ENCODE assay signal across 12 cellular contexts in genomic region chr2:146228659-146229058, GRCh38.
A peak's percentile ranks its signal among the peaks of the same experiment; 100 is the strongest.
DNase-seq lines count a peak whose midpoint lies in the region; ATAC-seq and TF ChIP-seq lines count a peak whose summit lies in the region.
"Had no signal": no experiment of that assay in that cellular context is flagged by ENCODE, and none has a peak within 500 bp of the region (broad histone marks: within the 10 kb centered on the region; RNA-seq: fewer than 3 reads in every experiment).

No MANE protein-coding gene starts in this region.

- peak; percentile 64 for ATAC-seq in GM19035 (IDR thresholded peaks at IDR 0.05; ENCODE audit: unreplicated experiment)
- ATAC-seq in HG02798 (IDR thresholded peaks at IDR 0.05; ENCODE audit: poor library complexity, unreplicated experiment), result peak; percentile 62
- peak; percentile 49 for ATAC-seq in HG03521 (IDR thresholded peaks at IDR 0.05; ENCODE audit: unreplicated experiment)
- ATAC-seq in GM21825 (IDR thresholded peaks at IDR 0.05; ENCODE audit: unreplicated experiment), result no peak

- no peaks in the 10 kb centered on the region for H3K9me3 ChIP-seq in osteoblast (ENCODE audit: low read depth, low read length)
- no peaks in the 10 kb centered on the region for H3K9me3 ChIP-seq in tibial nerve
- no peaks in the 10 kb centered on the region for H3K9me3 ChIP-seq in Caco-2

- no TSS peak for BruUV-seq in Caco-2 (replicated peaks; lab: Mats Ljungman, UMichigan)

- no peaks in the 10 kb centered on the region for H3K9me3 Mint-ChIP-seq in Caco-2 (ENCODE audit: unreplicated experiment)
- H3K9me3 Mint-ChIP-seq: T-helper 1 cell treated with Interleukin-12 subunit alpha and Interleukin-12 subunit beta and Interleukin-4 antibody, amounts not matched to agents 30 μg/mL and 1 μg/mL, for 36 hours had no signal

- TF ChIP-seq CTCF in osteoblast (IDR thresholded peaks at IDR 0.05; ENCODE audit: extremely low read depth, low read depth, low read length), result no peak
- TF ChIP-seq CTCF in tibial nerve (IDR thresholded peaks at IDR 0.05), result no peak
- no peak for TF ChIP-seq CTCF in Caco-2 (IDR thresholded peaks at IDR 0.05; ENCODE audit: insufficient read depth in 1 of 2, low read depth in 1 of 2, low read length in 1 of 2, severe bottlenecking in 1 of 2, unreplicated experiment in 1 of 2)

- H2AFZ ChIP-seq in osteoblast (ENCODE audit: low read length), result peak overlapping the region; percentile 53

- H3K4me3 Mint-ChIP-seq in Caco-2 (ENCODE audit: unreplicated experiment), result no peak overlapping the region
- H3K4me3 Mint-ChIP-seq: T-helper 1 cell treated with Interleukin-12 subunit alpha and Interleukin-12 subunit beta and Interleukin-4 antibody, amounts not matched to agents 30 μg/mL and 1 μg/mL, for 36 hours had no signal

- H3K36me3 ChIP-seq in osteoblast (ENCODE audit: insufficient read depth, low read length) (no peaks in the 10 kb centered on the region), tibial nerve (no peaks in the 10 kb centered on the region), Caco-2 (ENCODE audit: control insufficient read depth, insufficient read depth, low read length) (no peaks in the 10 kb centered on the region)

- H4K20me1 ChIP-seq in osteoblast (ENCODE audit: insufficient read depth, low read length), result no peaks in the 10 kb centered on the region

- peaks cover 2% of the 10 kb centered on the region for H3K4me1 ChIP-seq in osteoblast (ENCODE audit: insufficient read depth, low read length)
- H3K4me1 ChIP-seq in tibial nerve, result peaks cover 0 to 5% (median 2%) of the 10 kb centered on the region in 4 donors
- no peaks in the 10 kb centered on the region for H3K4me1 ChIP-seq in Caco-2

- no peaks in the 10 kb centered on the region for H3K4me1 Mint-ChIP-seq in Caco-2 (ENCODE audit: low read depth, unreplicated experiment)

- H3K36me3 Mint-ChIP-seq in Caco-2 (ENCODE audit: insufficient read depth, unreplicated experiment), result no peaks in the 10 kb centered on the region

- 42 to 53% methylated on average over 3 of the region's 3 CpGs for WGBS in tibial nerve, 2 donors

- no peak overlapping the region for H3K27ac ChIP-seq in osteoblast (ENCODE audit: low read depth, low read length)
- H3K27ac ChIP-seq in tibial nerve, result no peak overlapping the region

- intact Hi-C loops in Caco-2 (cut with micrococcal nuclease; ENCODE audit: unreplicated experiment), result no loop called here

- POLR2A ChIA-PET in Caco-2 (lab: Charles Lee), result no interaction called here

- H3K27me3 Mint-ChIP-seq in Caco-2 (ENCODE audit: insufficient read depth, unreplicated experiment), result peaks cover 2% of the 10 kb centered on the region

- DNase-seq in osteoblast (ENCODE audit: insufficient read length, low spot score, missing footprints), result no peak
- DNase-seq in central memory CD4-positive, alpha-beta T cell, result no peak
- no peak for DNase-seq in tibial nerve (ENCODE audit: low spot score in 2 of 2)
- no peak for DNase-seq in Caco-2
- DNase-seq: hippocampal formation, mammary epithelial cell, NCI-H774 had no signal

- no peak overlapping the region for H3K4me2 ChIP-seq in osteoblast (ENCODE audit: insufficient read depth, low read length)

- TF ChIP-seq POLR2A in tibial nerve (IDR thresholded peaks at IDR 0.05), result no peak

- no peaks in the 10 kb centered on the region for H3K79me2 ChIP-seq in osteoblast (ENCODE audit: insufficient read depth, low read length)

- H3K27me3 ChIP-seq in osteoblast (ENCODE audit: insufficient read depth, low read length) (no peaks in the 10 kb centered on the region), tibial nerve (no peaks in the 10 kb centered on the region), Caco-2 (replicated peaks; ENCODE audit: control insufficient read depth, insufficient read depth, low read length) (no peaks in the 10 kb centered on the region)

- CTCF ChIA-PET in Caco-2 (lab: Charles Lee), result no interaction called here

- TF ChIP-seq EP300 in tibial nerve (IDR thresholded peaks at IDR 0.05), result no peak

- H3K27ac Mint-ChIP-seq in Caco-2 (ENCODE audit: unreplicated experiment), result no peak overlapping the region
- H3K27ac Mint-ChIP-seq: T-helper 1 cell treated with Interleukin-12 subunit alpha and Interleukin-12 subunit beta and Interleukin-4 antibody, amounts not matched to agents 30 μg/mL and 1 μg/mL, for 36 hours had no signal

- H3K4me3 ChIP-seq in osteoblast (ENCODE audit: insufficient read depth, low read length), result no peak overlapping the region
- H3K4me3 ChIP-seq in tibial nerve, result no peak overlapping the region
- no peak overlapping the region for H3K4me3 ChIP-seq in Caco-2 (ENCODE audit: low read depth, low read length)
